14 cellular contexts compared by ENCODE assay signal in genomic region chr11:47229161-47229560, GRCh38.
"Had no signal": no experiment of that assay in that cellular context is flagged by ENCODE, and none has a peak within 500 bp of the region (broad histone marks: within the 10 kb centered on the region; RNA-seq: fewer than 3 reads in every experiment).

No MANE protein-coding gene starts in this region.

- DNase-seq: activated CD4-positive, alpha-beta T cell treated with anti-CD3 and anti-CD28 coated beads for 48 hours; activated gamma-delta T cell; activated T-cell treated with anti-CD3 and anti-CD28 coated beads for 4 hours; left cardiac atrium; lower lobe of right lung; midbrain; ovary; stimulated activated CD4-positive, alpha-beta T cell treated with anti-CD3 and anti-CD28 coated beads, Interleukin-1b, Interleukin-23, amount 100 ng/mL, for 48 hours; tibial artery had no signal

- H3K4me1 ChIP-seq: tibial artery, vagina had no signal

- H3K4me3 ChIP-seq: lower lobe of right lung, ovary, SK-N-MC, tibial artery, vagina had no signal

- H3K9me3 ChIP-seq: lower lobe of right lung, ovary, tibial artery, vagina had no signal

- H3K36me3 ChIP-seq: ovary had no signal

- ATAC-seq: esophagus mucosa, left cardiac atrium, lower lobe of right lung had no signal

- H3K9me3 Mint-ChIP-seq: neural crest cell had no signal

- H3K27me3 ChIP-seq: ovary, tibial artery, vagina had no signal

- H3K4me3 Mint-ChIP-seq: neural crest cell had no signal

- H3K27ac ChIP-seq: lower lobe of right lung, ovary, SK-N-MC, tibial artery, vagina had no signal

- FAIRE-seq: endometrium had no signal
